ENCODE assay signal across 32 cellular contexts in genomic region chr11:128615076-128615475, GRCh38. TPM values are rescaled to one million over a fixed set of nuclear protein-coding genes. Genes with fewer than 3 reads are reported as not detected.
DNase-seq lines count a peak whose midpoint lies in the region; ATAC-seq and TF ChIP-seq lines count a peak whose summit lies in the region.
"Had no signal": no experiment of that assay in that cellular context is flagged by ENCODE, and none has a peak within 500 bp of the region (broad histone marks: within the 10 kb centered on the region; RNA-seq: fewer than 3 reads in every experiment).

No MANE protein-coding gene starts in this region.

- WGBS in smooth muscle cell (ENCODE audit: low lambda C conversion rate), result 26% methylated on average over 11 of the region's 11 CpGs

- POLR2A ChIA-PET in activated CD4-positive, alpha-beta T cell treated with anti-CD3 and anti-CD28 coated beads, Interleukin-2, amount 10 ng/mL, durations not matched to agents 7 days and 5 days (lab: Charles Lee), result no interaction called here

- H3F3A ChIP-seq in SU-DHL-6 (ENCODE audit: insufficient read depth) (peaks cover 42% of the 10 kb centered on the region), smooth muscle cell (ENCODE audit: low read depth) (peaks cover 6% of the 10 kb centered on the region)

- H2AFZ ChIP-seq in SU-DHL-6 (ENCODE audit: low read depth, low read length, severe bottlenecking), result no peak overlapping the region
- H2AFZ ChIP-seq in smooth muscle cell (ENCODE audit: low read depth), result peak overlapping the region; percentile 78
- H2AFZ ChIP-seq: neural progenitor cell had no signal

- H3K4me3 ChIP-seq in SU-DHL-6 (ENCODE audit: insufficient read depth, low read length, poor library complexity, severe bottlenecking) (no peak overlapping the region), smooth muscle cell (no peak overlapping the region)
- H3K4me3 ChIP-seq: esophagus squamous epithelium, neural progenitor cell, pancreas, SJCRH30, skin epidermis, testis had no signal

- H3K9me3 ChIP-seq in SU-DHL-6 (ENCODE audit: insufficient read depth, low read length) (no peaks in the 10 kb centered on the region), smooth muscle cell (replicated peaks; ENCODE audit: low read depth) (no peaks in the 10 kb centered on the region)
- H3K9me3 ChIP-seq: esophagus squamous epithelium, pancreas, SJCRH30, testis had no signal

- no peaks in the 10 kb centered on the region for H3K36me3 ChIP-seq in SU-DHL-6 (ENCODE audit: low read length)
- H3K36me3 ChIP-seq in smooth muscle cell (ENCODE audit: low read depth), result no peaks in the 10 kb centered on the region
- H3K36me3 ChIP-seq: esophagus squamous epithelium, neural progenitor cell, pancreas, SJCRH30 had no signal

- no peak for TF ChIP-seq CTCF in SU-DHL-6 (IDR thresholded peaks at IDR 0.05; ENCODE audit: insufficient read depth, low read length, poor library complexity, severe bottlenecking)
- TF ChIP-seq CTCF in smooth muscle cell (IDR thresholded peaks at IDR 0.05; ENCODE audit: borderline replicate concordance, insufficient read depth, poor library complexity, severe bottlenecking), result no peak

- intact Hi-C loops in activated CD4-positive, alpha-beta T cell treated with anti-CD3 and anti-CD28 coated beads, Interleukin-2, amount 10 ng/mL, durations not matched to agents 24 days and 14 days (cut with micrococcal nuclease), result no loop called here

- H3K4me2 ChIP-seq in SU-DHL-6 (ENCODE audit: low read depth, low read length, poor library complexity, severe bottlenecking), result no peak overlapping the region
- H3K4me2 ChIP-seq in smooth muscle cell, result peak overlapping the region; percentile 64
- H3K4me2 ChIP-seq: neural progenitor cell had no signal

- H3K27ac ChIP-seq in SU-DHL-6 (ENCODE audit: low read depth, low read length), result peak overlapping the region; percentile 99
- H3K27ac ChIP-seq in smooth muscle cell (ENCODE audit: low read depth), result no peak overlapping the region
- H3K27ac ChIP-seq: esophagus squamous epithelium, foreskin keratinocyte, neural progenitor cell, pancreas, SJCRH30, skin epidermis, testis had no signal

- ATAC-seq in GM21576 (IDR thresholded peaks at IDR 0.05; ENCODE audit: unreplicated experiment), result no peak
- ATAC-seq: foreskin keratinocyte, HCT116, left ventricle myocardium superior, pancreas had no signal

- H3K9ac ChIP-seq in SU-DHL-6 (ENCODE audit: low read length) (peak overlapping the region; percentile 74; the same call in 1 of the 2 replicates), smooth muscle cell (ENCODE audit: low read depth) (no peak overlapping the region)
- H3K9ac ChIP-seq: neural progenitor cell had no signal

- H3K4me3 Mint-ChIP-seq in activated CD4-positive, alpha-beta T cell treated with anti-CD3 and anti-CD28 coated beads, Interleukin-2, amount 10 ng/mL, durations not matched to agents 24 days and 14 days, result no peak overlapping the region
- H3K4me3 Mint-ChIP-seq in activated CD4-positive, alpha-beta T cell treated with anti-CD3 and anti-CD28 coated beads, Interleukin-2, amount 10 ng/mL, durations not matched to agents 7 days and 5 days, result no peak overlapping the region
- H3K4me3 Mint-ChIP-seq: activated CD4-positive, alpha-beta memory T cell treated with anti-CD3 and anti-CD28 coated beads for 36 hours; activated naive CD4-positive, alpha-beta T cell treated with anti-CD3 and anti-CD28 coated beads, Interleukin-2, amount 10 ng/mL, durations not matched to agents 7 days and 5 days; brain; neural progenitor cell; stimulated activated naive CD8-positive, alpha-beta T cell treated with anti-CD3 and anti-CD28 coated beads, Interleukin-15, Interleukin-2, amounts not matched to agents 100 ng/mL and 50 ng/mL, for 24 hours had no signal

- H3K9me2 ChIP-seq in SU-DHL-6 (replicated peaks; ENCODE audit: insufficient read depth, low read length), result no peaks in the 10 kb centered on the region

- no peaks in the 10 kb centered on the region for H3K9me3 Mint-ChIP-seq in activated CD4-positive, alpha-beta T cell treated with anti-CD3 and anti-CD28 coated beads, Interleukin-2, amount 10 ng/mL, durations not matched to agents 24 days and 14 days
- no peaks in the 10 kb centered on the region for H3K9me3 Mint-ChIP-seq in activated CD4-positive, alpha-beta T cell treated with anti-CD3 and anti-CD28 coated beads, Interleukin-2, amount 10 ng/mL, durations not matched to agents 7 days and 5 days
- H3K9me3 Mint-ChIP-seq: activated CD4-positive, alpha-beta memory T cell treated with anti-CD3 and anti-CD28 coated beads for 36 hours; activated naive CD4-positive, alpha-beta T cell treated with anti-CD3 and anti-CD28 coated beads, Interleukin-2, amount 10 ng/mL, durations not matched to agents 7 days and 5 days; neural progenitor cell; stimulated activated naive CD8-positive, alpha-beta T cell treated with anti-CD3 and anti-CD28 coated beads, Interleukin-15, Interleukin-2, amounts not matched to agents 100 ng/mL and 50 ng/mL, for 24 hours had no signal

- peak; percentile 53 for DNase-seq in activated CD4-positive, alpha-beta T cell treated with anti-CD3 and anti-CD28 coated beads, Interleukin-2, amount 10 ng/mL, durations not matched to agents 24 days and 14 days
- no peak for DNase-seq in activated CD4-positive, alpha-beta T cell treated with anti-CD3 and anti-CD28 coated beads, Interleukin-2, amount 10 ng/mL, durations not matched to agents 7 days and 5 days
- DNase-seq in left kidney (ENCODE audit: low read depth, low spot score) (peak; percentile 40), smooth muscle cell (lab: John Stamatoyannopoulos, UW; ENCODE audit: unreplicated experiment) (no peak), NCI-H2227 treated with DMSO at 0.1 percent for 48 hours (lab: John Stamatoyannopoulos, UW) (no peak), C1 segment of cervical spinal cord (lab: John Stamatoyannopoulos, UW) (no peak)
- DNase-seq: 8988T; activated CD4-positive, alpha-beta memory T cell treated with anti-CD3 and anti-CD28 coated beads for 36 hours; activated CD4-positive, CD25-positive, alpha-beta regulatory T cell; activated naive CD4-positive, alpha-beta T cell treated with anti-CD3 and anti-CD28 coated beads, Interleukin-2, amount 10 ng/mL, durations not matched to agents 7 days and 5 days; amniotic stem cell; cerebellar nuclear complex; dermis blood vessel endothelial cell; DMS153; esophagus squamous epithelium; foreskin keratinocyte; left ventricle myocardium superior; NCI-H1436; NCI-H2081 treated with DMSO at 0.1 percent for 48 hours; NCI-H446 treated with DMSO at 0.1 percent for 48 hours; NCI-H82; retina; SJCRH30; testis had no signal

- peaks cover 10% of the 10 kb centered on the region for H3K4me1 ChIP-seq in smooth muscle cell (ENCODE audit: low read depth)
- H3K4me1 ChIP-seq: foreskin keratinocyte, pancreas, SJCRH30 had no signal

- H3K27ac Mint-ChIP-seq in activated CD4-positive, alpha-beta T cell treated with anti-CD3 and anti-CD28 coated beads, Interleukin-2, amount 10 ng/mL, durations not matched to agents 24 days and 14 days, result no peak overlapping the region
- no peak overlapping the region for H3K27ac Mint-ChIP-seq in activated CD4-positive, alpha-beta T cell treated with anti-CD3 and anti-CD28 coated beads, Interleukin-2, amount 10 ng/mL, durations not matched to agents 7 days and 5 days
- H3K27ac Mint-ChIP-seq: activated CD4-positive, alpha-beta memory T cell treated with anti-CD3 and anti-CD28 coated beads for 36 hours; activated naive CD4-positive, alpha-beta T cell treated with anti-CD3 and anti-CD28 coated beads, Interleukin-2, amount 10 ng/mL, durations not matched to agents 7 days and 5 days; neural progenitor cell; stimulated activated naive CD8-positive, alpha-beta T cell treated with anti-CD3 and anti-CD28 coated beads, Interleukin-15, Interleukin-2, amounts not matched to agents 100 ng/mL and 50 ng/mL, for 24 hours had no signal

- H3K27me3 ChIP-seq in SU-DHL-6 (ENCODE audit: low read length) (no peaks in the 10 kb centered on the region), smooth muscle cell (ENCODE audit: low read depth) (no peaks in the 10 kb centered on the region)
- H3K27me3 ChIP-seq: esophagus squamous epithelium, pancreas, SJCRH30, testis had no signal

- H3K36me3 Mint-ChIP-seq in activated CD4-positive, alpha-beta T cell treated with anti-CD3 and anti-CD28 coated beads, Interleukin-2, amount 10 ng/mL, durations not matched to agents 24 days and 14 days (ENCODE audit: low read depth), result peaks cover 3% of the 10 kb centered on the region
- no peaks in the 10 kb centered on the region for H3K36me3 Mint-ChIP-seq in activated CD4-positive, alpha-beta T cell treated with anti-CD3 and anti-CD28 coated beads, Interleukin-2, amount 10 ng/mL, durations not matched to agents 7 days and 5 days (ENCODE audit: low read depth)
- H3K36me3 Mint-ChIP-seq: activated CD4-positive, alpha-beta memory T cell treated with anti-CD3 and anti-CD28 coated beads for 36 hours; activated naive CD4-positive, alpha-beta T cell treated with anti-CD3 and anti-CD28 coated beads, Interleukin-2, amount 10 ng/mL, durations not matched to agents 7 days and 5 days; brain; neural progenitor cell had no signal

- CTCF ChIA-PET in activated CD4-positive, alpha-beta T cell treated with anti-CD3 and anti-CD28 coated beads, Interleukin-2, amount 10 ng/mL, durations not matched to agents 7 days and 5 days (lab: Charles Lee), result interaction anchor here (0.7 to 1.3 kb wide), 2 partner anchors 9 to 15 kb away, joined by 3 to 5 read pairs; no protein-coding TSS in a partner anchor

- H3K4me1 Mint-ChIP-seq in activated CD4-positive, alpha-beta T cell treated with anti-CD3 and anti-CD28 coated beads, Interleukin-2, amount 10 ng/mL, durations not matched to agents 24 days and 14 days, result peaks cover 33% of the 10 kb centered on the region
- peaks cover 38% of the 10 kb centered on the region for H3K4me1 Mint-ChIP-seq in activated CD4-positive, alpha-beta T cell treated with anti-CD3 and anti-CD28 coated beads, Interleukin-2, amount 10 ng/mL, durations not matched to agents 7 days and 5 days

- H3K79me2 ChIP-seq in SU-DHL-6 (ENCODE audit: insufficient read depth, low read length) (no peaks in the 10 kb centered on the region), smooth muscle cell (ENCODE audit: low read depth) (no peaks in the 10 kb centered on the region)

- H3K27me3 Mint-ChIP-seq in activated CD4-positive, alpha-beta T cell treated with anti-CD3 and anti-CD28 coated beads, Interleukin-2, amount 10 ng/mL, durations not matched to agents 24 days and 14 days, result no peaks in the 10 kb centered on the region
- peaks cover 4% of the 10 kb centered on the region for H3K27me3 Mint-ChIP-seq in activated CD4-positive, alpha-beta T cell treated with anti-CD3 and anti-CD28 coated beads, Interleukin-2, amount 10 ng/mL, durations not matched to agents 7 days and 5 days
- H3K27me3 Mint-ChIP-seq: activated CD4-positive, alpha-beta memory T cell treated with anti-CD3 and anti-CD28 coated beads for 36 hours; stimulated activated naive CD8-positive, alpha-beta T cell treated with anti-CD3 and anti-CD28 coated beads, Interleukin-15, Interleukin-2, amounts not matched to agents 100 ng/mL and 50 ng/mL, for 24 hours had no signal

- no peaks in the 10 kb centered on the region for H4K20me1 ChIP-seq in SU-DHL-6 (ENCODE audit: low read depth, low read length)
- no peaks in the 10 kb centered on the region for H4K20me1 ChIP-seq in smooth muscle cell (ENCODE audit: low read depth)

RNA-seq across cellular contexts. Expression of gene ETS1, which starts 27.7 kb away (rescaled TPM):
- 449 and 454 TPM in 2 replicates for total RNA-seq in activated CD4-positive, alpha-beta T cell treated with anti-CD3 and anti-CD28 coated beads, Interleukin-2, amount 10 ng/mL, durations not matched to agents 24 days and 14 days
- total RNA-seq in activated CD4-positive, alpha-beta T cell treated with anti-CD3 and anti-CD28 coated beads, Interleukin-2, amount 10 ng/mL, durations not matched to agents 7 days and 5 days, result 100 to 1,000 TPM; 580 to 648 TPM
- total RNA-seq in smooth muscle cell, result 22.8 and 25.9 TPM in 2 replicates
- polyA plus RNA-seq in smooth muscle cell, result 4.1 and 7.4 TPM in 2 replicates

Comparison
In these comparisons a context has a peak if more than half of its experiments do, and no peak if none do; other contexts are left out.
1. DNase-seq: peak in activated CD4-positive, alpha-beta T cell treated with anti-CD3 and anti-CD28 coated beads, Interleukin-2, amount 10 ng/mL, durations not matched to agents 24 days and 14 days (single experiment) and left kidney (single experiment); none in activated CD4-positive, alpha-beta T cell treated with anti-CD3 and anti-CD28 coated beads, Interleukin-2, amount 10 ng/mL, durations not matched to agents 7 days and 5 days (single experiment), smooth muscle cell (single experiment), NCI-H2227 treated with DMSO at 0.1 percent for 48 hours (single experiment) and C1 segment of cervical spinal cord (0 of 14).
2. RNA of gene ETS1, which starts 27.7 kb away (total RNA-seq): 580 to 648 TPM in activated CD4-positive, alpha-beta T cell treated with anti-CD3 and anti-CD28 coated beads, Interleukin-2, amount 10 ng/mL, durations not matched to agents 7 days and 5 days and 449 to 454 TPM in activated CD4-positive, alpha-beta T cell treated with anti-CD3 and anti-CD28 coated beads, Interleukin-2, amount 10 ng/mL, durations not matched to agents 24 days and 14 days; 22.8 to 25.9 TPM in smooth muscle cell; every median in the first group is over 10 times any median in the second.